17 cellular contexts compared by ENCODE assay signal in genomic region chr3:98553751-98554150, GRCh38. TPM values are rescaled to one million over a fixed set of nuclear protein-coding genes. Genes with fewer than 3 reads are reported as not detected.
DNase-seq lines count a peak whose midpoint lies in the region; ATAC-seq and TF ChIP-seq lines count a peak whose summit lies in the region.
"Had no signal": no experiment of that assay in that cellular context is flagged by ENCODE, and none has a peak within 500 bp of the region (broad histone marks: within the 10 kb centered on the region; RNA-seq: fewer than 3 reads in every experiment).

No MANE protein-coding gene starts in this region.

- DNase-seq in activated CD4-positive, alpha-beta T cell treated with anti-CD3 and anti-CD28 coated beads, Interleukin-2, amount 10 ng/mL, durations not matched to agents 24 days and 14 days: peak; percentile 60
- DNase-seq in activated CD4-positive, alpha-beta T cell treated with anti-CD3 and anti-CD28 coated beads for 4 hours: no peak
- DNase-seq in KBM-7 (peak; percentile 87), mucosa of descending colon (no peak), LoVo (ENCODE audit: low spot score) (no peak), NCI-H1930 (lab: John Stamatoyannopoulos, UW) (no peak)
- no peak for DNase-seq in T-helper 2 cell treated with Interferon-gamma antibody and Interleukin-4, amounts not matched to agents 5 μg/mL and 100 μg/mL, for 36 hours (ENCODE audit: low spot score)
- DNase-seq: central memory CD4-positive, alpha-beta T cell; glutamatergic neuron; kidney glomerular epithelial cell; NCI-H446 treated with DMSO at 0.1 percent for 48 hours; tibial artery had no signal

- TF ChIP-seq CTCF in mucosa of descending colon (IDR thresholded peaks at IDR 0.05): no peak

- peaks cover 78% of the 10 kb centered on the region for H3K4me1 Mint-ChIP-seq in activated CD4-positive, alpha-beta T cell treated with anti-CD3 and anti-CD28 coated beads, Interleukin-2, amount 10 ng/mL, durations not matched to agents 24 days and 14 days
- H3K4me1 Mint-ChIP-seq in T-helper 2 cell treated with Interferon-gamma antibody and Interleukin-4, amounts not matched to agents 5 μg/mL and 100 μg/mL, for 36 hours (ENCODE audit: low read depth): peaks cover 87% of the 10 kb centered on the region
- H3K4me1 Mint-ChIP-seq: neural crest cell had no signal

- ATAC-seq in mucosa of descending colon (peak; percentile 25), GM18873 (IDR thresholded peaks at IDR 0.05; ENCODE audit: low FRiP score, unreplicated experiment) (no peak)
- ATAC-seq: GM23338 had no signal

- H3K36me3 ChIP-seq in mucosa of descending colon (ENCODE audit: low read depth): no peaks in the 10 kb centered on the region
- H3K36me3 ChIP-seq: tibial artery had no signal

- no peaks in the 10 kb centered on the region for H3K27me3 Mint-ChIP-seq in activated CD4-positive, alpha-beta T cell treated with anti-CD3 and anti-CD28 coated beads, Interleukin-2, amount 10 ng/mL, durations not matched to agents 24 days and 14 days
- no peaks in the 10 kb centered on the region for H3K27me3 Mint-ChIP-seq in T-helper 2 cell treated with Interferon-gamma antibody and Interleukin-4, amounts not matched to agents 5 μg/mL and 100 μg/mL, for 36 hours (ENCODE audit: low read depth)

- H3K4me3 Mint-ChIP-seq in activated CD4-positive, alpha-beta T cell treated with anti-CD3 and anti-CD28 coated beads, Interleukin-2, amount 10 ng/mL, durations not matched to agents 24 days and 14 days: peak overlapping the region; percentile 80
- H3K4me3 Mint-ChIP-seq in T-helper 2 cell treated with Interferon-gamma antibody and Interleukin-4, amounts not matched to agents 5 μg/mL and 100 μg/mL, for 36 hours: peak overlapping the region; percentile 83
- H3K4me3 Mint-ChIP-seq: GM23338, neural crest cell had no signal

- intact Hi-C loops in activated CD4-positive, alpha-beta T cell treated with anti-CD3 and anti-CD28 coated beads, Interleukin-2, amount 10 ng/mL, durations not matched to agents 24 days and 14 days (cut with micrococcal nuclease): no loop called here
- intact Hi-C loops in mucosa of descending colon (cut with DNase I, micrococcal nuclease): no loop called here

- H3K36me3 Mint-ChIP-seq in activated CD4-positive, alpha-beta T cell treated with anti-CD3 and anti-CD28 coated beads, Interleukin-2, amount 10 ng/mL, durations not matched to agents 24 days and 14 days (ENCODE audit: low read depth): peaks cover 31% of the 10 kb centered on the region
- H3K36me3 Mint-ChIP-seq in T-helper 2 cell treated with Interferon-gamma antibody and Interleukin-4, amounts not matched to agents 5 μg/mL and 100 μg/mL, for 36 hours (ENCODE audit: low read depth): peaks cover 51% of the 10 kb centered on the region

- peak overlapping the region; percentile 90 for H3K27ac Mint-ChIP-seq in activated CD4-positive, alpha-beta T cell treated with anti-CD3 and anti-CD28 coated beads, Interleukin-2, amount 10 ng/mL, durations not matched to agents 24 days and 14 days
- H3K27ac Mint-ChIP-seq in T-helper 2 cell treated with Interferon-gamma antibody and Interleukin-4, amounts not matched to agents 5 μg/mL and 100 μg/mL, for 36 hours: peak overlapping the region; percentile 95
- H3K27ac Mint-ChIP-seq: GM23338 had no signal

- in situ Hi-C loops in KBM-7 (cut with MboI; ENCODE audit: low pct_unique_long_range_greater_than_20kb, low sequenced_read_pairs): no loop called here

- no peaks in the 10 kb centered on the region for H3K9me3 ChIP-seq in mucosa of descending colon
- H3K9me3 ChIP-seq: tibial artery had no signal

- H3K9me3 Mint-ChIP-seq in activated CD4-positive, alpha-beta T cell treated with anti-CD3 and anti-CD28 coated beads, Interleukin-2, amount 10 ng/mL, durations not matched to agents 24 days and 14 days: peaks cover 3% of the 10 kb centered on the region
- no peaks in the 10 kb centered on the region for H3K9me3 Mint-ChIP-seq in T-helper 2 cell treated with Interferon-gamma antibody and Interleukin-4, amounts not matched to agents 5 μg/mL and 100 μg/mL, for 36 hours
- H3K9me3 Mint-ChIP-seq: GM23338, neural crest cell had no signal

- H3K4me1 ChIP-seq in mucosa of descending colon (ENCODE audit: low read depth): no peaks in the 10 kb centered on the region
- H3K4me1 ChIP-seq: tibial artery had no signal

- no peak overlapping the region for H3K4me3 ChIP-seq in mucosa of descending colon
- H3K4me3 ChIP-seq: GM23338, tibial artery had no signal

RNA-seq across cellular contexts. Expression of gene GPR15, which starts 22.0 kb away (rescaled TPM):
- total RNA-seq in activated CD4-positive, alpha-beta T cell treated with anti-CD3 and anti-CD28 coated beads, Interleukin-2, amount 10 ng/mL, durations not matched to agents 24 days and 14 days: 3.6 and 4.1 TPM in 2 replicates
- 10 to 100 TPM in 1 of 3 donors, 1 to 10 TPM in 2; 4.5 to 11.5 (median 6.9) TPM for total RNA-seq in mucosa of descending colon
- total RNA-seq: A172, GM23338, neural crest cell, skeletal muscle tissue had no signal

RNA-seq across cellular contexts. Expression of gene CLDND1, which starts 31.0 kb away (rescaled TPM):
- total RNA-seq in activated CD4-positive, alpha-beta T cell treated with anti-CD3 and anti-CD28 coated beads, Interleukin-2, amount 10 ng/mL, durations not matched to agents 24 days and 14 days: 279 and 288 TPM in 2 replicates
- 100 to 1,000 TPM in 1 of 3 donors, 10 to 100 TPM in 2; 64.6 to 150 (median 70.4) TPM for total RNA-seq in mucosa of descending colon

RNA-seq across cellular contexts. Expression of gene CPOX, which starts 39.7 kb away (rescaled TPM):
- 46.4 and 46.6 TPM in 2 replicates for total RNA-seq in activated CD4-positive, alpha-beta T cell treated with anti-CD3 and anti-CD28 coated beads, Interleukin-2, amount 10 ng/mL, durations not matched to agents 24 days and 14 days
- total RNA-seq in mucosa of descending colon: 10 to 100 TPM; 16.2 to 17.9 (median 17.6) TPM

RNA-seq across cellular contexts. Expression of gene OR5K2, which starts 56.3 kb away (rescaled TPM):
- not detected in 2 replicates for total RNA-seq in activated CD4-positive, alpha-beta T cell treated with anti-CD3 and anti-CD28 coated beads, Interleukin-2, amount 10 ng/mL, durations not matched to agents 24 days and 14 days
- not detected for total RNA-seq in mucosa of descending colon
- total RNA-seq: A172, GM23338, neural crest cell, skeletal muscle tissue had no signal

Comparison
In these comparisons a context has a peak if more than half of its experiments do, and no peak if none do; other contexts are left out.
1. DNase-seq: peak in activated CD4-positive, alpha-beta T cell treated with anti-CD3 and anti-CD28 coated beads, Interleukin-2, amount 10 ng/mL, durations not matched to agents 24 days and 14 days (single experiment) and KBM-7 (single experiment); none in activated CD4-positive, alpha-beta T cell treated with anti-CD3 and anti-CD28 coated beads for 4 hours (0 of 2), T-helper 2 cell treated with Interferon-gamma antibody and Interleukin-4, amounts not matched to agents 5 μg/mL and 100 μg/mL, for 36 hours (single experiment), mucosa of descending colon (0 of 3), LoVo (single experiment) and NCI-H1930 (0 of 2).